8 cellular contexts compared by ENCODE assay signal in the genomic region with DNA sequence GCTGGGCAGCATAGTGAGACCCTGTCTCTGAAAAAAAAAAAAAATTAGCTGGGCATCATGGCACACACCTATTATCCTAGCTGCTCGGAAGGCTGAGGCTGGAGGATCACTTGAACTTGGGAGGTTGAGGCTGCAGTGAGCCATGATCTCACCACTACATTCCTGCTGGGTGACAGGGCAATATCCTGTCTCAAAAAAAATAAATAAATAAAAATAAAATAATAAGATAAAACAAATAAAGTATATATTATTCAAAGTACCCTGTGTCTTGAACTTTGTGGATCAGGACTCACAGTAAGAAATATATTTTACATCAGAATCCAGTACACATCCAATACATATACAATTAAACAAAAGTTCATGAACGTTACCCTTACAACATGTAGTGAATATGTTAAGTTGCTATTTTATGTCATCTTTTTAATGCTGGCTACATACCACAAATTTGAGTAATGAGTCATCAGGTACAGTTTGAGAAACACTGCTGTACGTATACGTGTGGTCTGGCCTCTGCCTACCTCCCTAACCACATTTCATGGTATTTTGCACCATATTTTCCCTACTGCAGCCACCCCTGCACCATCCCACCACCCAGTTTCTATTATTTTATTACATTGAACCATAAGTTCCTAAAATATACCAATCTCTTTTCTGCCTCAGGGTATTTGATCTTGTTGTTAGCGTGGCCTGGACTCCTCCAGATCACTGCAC. TPM values are rescaled to one million over a fixed set of nuclear protein-coding genes. Genes with fewer than 3 reads are reported as not detected.
A peak's percentile ranks its signal among the peaks of the same experiment; 100 is the strongest.
DNase-seq lines count a peak whose midpoint lies in the region; ATAC-seq and TF ChIP-seq lines count a peak whose summit lies in the region.

No MANE protein-coding gene starts in this region.

- H3K9me3 ChIP-seq in HCT116 (ENCODE audit: control insufficient read depth in 1 of 2, insufficient read depth in 1 of 2, low read depth in 1 of 2, low read length in 2 of 2) (no peaks in the 10 kb centered on the region), colonic mucosa (no peaks in the 10 kb centered on the region), right lobe of liver (no peaks in the 10 kb centered on the region)

- TF ChIP-seq CTCF in GM12864 (IDR thresholded peaks at IDR 0.05; ENCODE audit: low read depth, low read length, missing control alignments) (no peak), HCT116 (IDR thresholded peaks at IDR 0.05 in 2 of 3, conservative IDR thresholded peaks at IDR 0.05 in 1 of 3; ENCODE audit: borderline replicate concordance in 1 of 3, insufficient read depth in 1 of 3, low read depth in 2 of 3, low read length in 2 of 3) (no peak), colonic mucosa (IDR thresholded peaks at IDR 0.05) (no peak), right lobe of liver (IDR thresholded peaks at IDR 0.05) (no peak)

- H3K27ac Mint-ChIP-seq in T-helper 1 cell treated with Interleukin-12 subunit alpha and Interleukin-12 subunit beta and Interleukin-4 antibody, amounts not matched to agents 30 μg/mL and 1 μg/mL, for 36 hours = peak overlapping the region; percentile 56

- ATAC-seq in HCT116 = no peak; the same call in 1 of the 2 replicates
- no peak for ATAC-seq in right lobe of liver

- H3K36me3 Mint-ChIP-seq in T-helper 1 cell treated with Interleukin-12 subunit alpha and Interleukin-12 subunit beta and Interleukin-4 antibody, amounts not matched to agents 30 μg/mL and 1 μg/mL, for 36 hours (ENCODE audit: low read depth) = peaks cover 8% of the 10 kb centered on the region

- peaks cover 19% of the 10 kb centered on the region for H3K4me1 Mint-ChIP-seq in T-helper 1 cell treated with Interleukin-12 subunit alpha and Interleukin-12 subunit beta and Interleukin-4 antibody, amounts not matched to agents 30 μg/mL and 1 μg/mL, for 36 hours (ENCODE audit: low read depth)

- peak overlapping the region; percentile 71 for H3K4me2 ChIP-seq in HCT116 (ENCODE audit: low read length)

- TF ChIP-seq POLR2A in HCT116 (IDR thresholded peaks at IDR 0.05; ENCODE audit: borderline replicate concordance, extremely low read depth, insufficient read depth, insufficient read length) (no peak), right lobe of liver (IDR thresholded peaks at IDR 0.05) (no peak)

- peak; percentile 22 for DNase-seq in GM12864 (ENCODE audit: low read depth)
- peak; percentile 21 for DNase-seq in HCT116 (ENCODE audit: low read depth, low spot score)
- DNase-seq in hepatic stellate cell (ENCODE audit: low spot score) = peak; percentile 34
- no peak for DNase-seq in NCI-H2107 treated with DMSO at 0.1 percent for 48 hours (lab: John Stamatoyannopoulos, UW; ENCODE audit: unreplicated experiment)
- no peak for DNase-seq in colonic mucosa
- DNase-seq in right lobe of liver = no peak
- DNase-seq in posterior cingulate gyrus = no peak

- H4K20me1 ChIP-seq in HCT116 (ENCODE audit: insufficient read depth) = no peaks in the 10 kb centered on the region

- no peak overlapping the region for H2AFZ ChIP-seq in HCT116 (ENCODE audit: low read depth, low read length, poor library complexity, severe bottlenecking)

- H3K27me3 Mint-ChIP-seq in T-helper 1 cell treated with Interleukin-12 subunit alpha and Interleukin-12 subunit beta and Interleukin-4 antibody, amounts not matched to agents 30 μg/mL and 1 μg/mL, for 36 hours (ENCODE audit: low read depth) = no peaks in the 10 kb centered on the region

- WGBS in right lobe of liver (ENCODE audit: insufficient coverage, low coverage, low lambda C conversion rate, missing lambda C conversion rate) = 66% methylated on average over 5 of the region's 5 CpGs

- POLR2A ChIA-PET in HCT116 (lab: Charles Lee) = no interaction called here

- CTCF ChIA-PET in HCT116 (lab: Charles Lee) = interaction anchor here (1.1 kb wide), 1 partner anchor 14 kb away, joined by 7 read pairs; no protein-coding TSS in a partner anchor

- H3K4me1 ChIP-seq in HCT116 (ENCODE audit: control insufficient read depth in 1 of 2, insufficient read depth in 2 of 2, low read length in 2 of 2) = peaks cover 11 to 35% of the 10 kb centered on the region in 2 experiments
- no peaks in the 10 kb centered on the region for H3K4me1 ChIP-seq in colonic mucosa
- no peaks in the 10 kb centered on the region for H3K4me1 ChIP-seq in right lobe of liver

- H3K27ac ChIP-seq in HCT116 (ENCODE audit: low read depth, low read length) (peak overlapping the region; percentile 23; the same call in 1 of the 2 replicates), colonic mucosa (no peak overlapping the region), right lobe of liver (no peak overlapping the region)

- TF ChIP-seq RAD21 in HCT116 (IDR thresholded peaks at IDR 0.05; ENCODE audit: low read depth) = no peak

- intact Hi-C loops in HCT116 (cut with micrococcal nuclease) (no loop called here), colonic mucosa (cut with DNase I) (loop anchor here (5.0 to 10.0 kb wide), 2 partner anchors 182 to 226 kb away; no protein-coding TSS in a partner anchor), right lobe of liver (cut with DNase I) (no loop called here), posterior cingulate gyrus (cut with DNase I) (no loop called here)

- no peaks in the 10 kb centered on the region for H3K36me3 ChIP-seq in HCT116 (ENCODE audit: control insufficient read depth in 1 of 2, insufficient read depth in 2 of 2, low read length in 2 of 2)
- H3K36me3 ChIP-seq in colonic mucosa = no peaks in the 10 kb centered on the region
- no peaks in the 10 kb centered on the region for H3K36me3 ChIP-seq in right lobe of liver

- peak overlapping the region; percentile 15 for H3K4me3 Mint-ChIP-seq in T-helper 1 cell treated with Interleukin-12 subunit alpha and Interleukin-12 subunit beta and Interleukin-4 antibody, amounts not matched to agents 30 μg/mL and 1 μg/mL, for 36 hours

- no peaks in the 10 kb centered on the region for H3K27me3 ChIP-seq in HCT116 (ENCODE audit: insufficient read depth, low read length)
- H3K27me3 ChIP-seq in colonic mucosa = no peaks in the 10 kb centered on the region
- no peaks in the 10 kb centered on the region for H3K27me3 ChIP-seq in right lobe of liver

- no TSS peak for BruUV-seq in HCT116 (replicated peaks; lab: Mats Ljungman, UMichigan)

- H3K9ac ChIP-seq in HCT116 (ENCODE audit: low read length) = peak overlapping the region; percentile 34; the same call in 1 of the 2 replicates
- no peak overlapping the region for H3K9ac ChIP-seq in colonic mucosa (ENCODE audit: low read depth in 2 of 2, low read length in 2 of 2)

- no peaks in the 10 kb centered on the region for H3K9me2 ChIP-seq in HCT116 (ENCODE audit: insufficient read depth)

- no peaks in the 10 kb centered on the region for H3K9me3 Mint-ChIP-seq in T-helper 1 cell treated with Interleukin-12 subunit alpha and Interleukin-12 subunit beta and Interleukin-4 antibody, amounts not matched to agents 30 μg/mL and 1 μg/mL, for 36 hours

- no peak overlapping the region for H3K4me3 ChIP-seq in GM12864 (ENCODE audit: low read depth, low read length)
- H3K4me3 ChIP-seq in HCT116 (replicated peaks in 1 of 2; ENCODE audit: low read depth in 1 of 2, low read length in 2 of 2) = peak overlapping the region in 1 of 2 experiments; percentile 32; a peak in 2 of 4 replicates
- no peak overlapping the region for H3K4me3 ChIP-seq in colonic mucosa
- no peak overlapping the region for H3K4me3 ChIP-seq in right lobe of liver

- peaks cover 10% of the 10 kb centered on the region for H3K79me2 ChIP-seq in HCT116 (ENCODE audit: insufficient read depth, low read length)

- RAD21 ChIA-PET in HCT116 (lab: Charles Lee; ENCODE audit: low non-redundant PET in 1 of 2, low total read pairs in 2 of 2, uncharacterized antibody in 2 of 2, unreplicated experiment in 2 of 2) = no interaction called here

TF ChIP-seq in HCT116, 20 proteins besides CTCF, POLR2A, EP300 and RAD21:
- TF ChIP-seq ZFX (IDR thresholded peaks at IDR 0.05) (no peak), EZH2 (IDR thresholded peaks at IDR 0.05) (no peak), REST (IDR thresholded peaks at IDR 0.05; ENCODE audit: low read depth) (no peak), FOSL1 (IDR thresholded peaks at IDR 0.05; ENCODE audit: low read depth) (peak; percentile 53), JUND (IDR thresholded peaks at IDR 0.05) (0 out of 2 replicates have a peak, but pooled peaks have one; percentile 33)

RNA-seq across cellular contexts. Expression of gene NME7, which starts 4.4 kb away (rescaled TPM):
- 21.8 TPM for total RNA-seq in HCT116 (2021; ENCODE audit: unreplicated experiment)
- polyA plus RNA-seq in HCT116 (2012) = 18.2 and 23.4 TPM in 2 replicates
- 1 to 10 TPM; 4.1 to 4.8 TPM for total RNA-seq in colonic mucosa
- 1 to 10 TPM; 2.0 to 6.5 (median 5.3) TPM for total RNA-seq in right lobe of liver

RNA-seq across cellular contexts. Expression of gene BLZF1, which starts 4.8 kb away (rescaled TPM):
- total RNA-seq in HCT116 (2021; ENCODE audit: unreplicated experiment) (19.6 TPM), colonic mucosa (10 to 100 TPM; 20.5 to 24.4 TPM), right lobe of liver (10 to 100 TPM in 3 of 6 experiments, 1 to 10 TPM in 3; 8.2 to 13.2 (median 10.1) TPM)
- polyA plus RNA-seq in HCT116 (2012) = 5.9 and 7.8 TPM in 2 replicates

Comparison
In these comparisons a context has a peak if more than half of its experiments do, and no peak if none do; other contexts are left out.
1. DNase-seq: peak in GM12864 (single experiment), HCT116 (single experiment) and hepatic stellate cell (single experiment); none in NCI-H2107 treated with DMSO at 0.1 percent for 48 hours (single experiment), colonic mucosa (single experiment), right lobe of liver (0 of 3) and posterior cingulate gyrus (0 of 10).